In genomic region chr18:3015851-3016250, GRCh38 we compare ENCODE assay signal across 2 cellular contexts.
TF ChIP-seq lines count a peak whose summit lies in the region.

No MANE protein-coding gene starts in this region.

TF ChIP-seq in A549, 52 proteins besides CTCF, POLR2A, EP300 and RAD21:
- TF ChIP-seq CHD2 (IDR thresholded peaks at IDR 0.05; ENCODE audit: low read length, partially characterized antibody) = no peak
- TF ChIP-seq ZFP36 (IDR thresholded peaks at IDR 0.05; ENCODE audit: borderline replicate concordance, partially characterized antibody) = no peak
- TF ChIP-seq HMGXB4 (CRISPR knock-in tag; IDR thresholded peaks at IDR 0.05; ENCODE audit: borderline replicate concordance) = no peak
- no peak for TF ChIP-seq TFCP2L1 (CRISPR knock-in tag; IDR thresholded peaks at IDR 0.05)
- no peak for TF ChIP-seq POLR2AphosphoS2 (conservative IDR thresholded peaks at IDR 0.05; ENCODE audit: low read length)
- no peak for TF ChIP-seq ATOH8 (CRISPR knock-in tag; IDR thresholded peaks at IDR 0.05; ENCODE audit: low read depth)
- TF ChIP-seq ZNF302 (CRISPR knock-in tag; IDR thresholded peaks at IDR 0.05) = no peak
- no peak for TF ChIP-seq GATA3 (IDR thresholded peaks at IDR 0.05; ENCODE audit: borderline replicate concordance)
- TF ChIP-seq BHLHE40 (IDR thresholded peaks at IDR 0.05; ENCODE audit: low read depth, low read length) = no peak
- TF ChIP-seq E2F6 (IDR thresholded peaks at IDR 0.05; ENCODE audit: borderline replicate concordance, low read depth) = no peak
- TF ChIP-seq CHD4 (IDR thresholded peaks at IDR 0.05; ENCODE audit: borderline replicate concordance) = no peak

TF ChIP-seq in GM23338, 12 proteins besides CTCF, POLR2A, EP300 and RAD21:
- no peak for TF ChIP-seq EZH2 (IDR thresholded peaks at IDR 0.05; ENCODE audit: low read depth, unreplicated experiment)
- no peak for TF ChIP-seq REST (IDR thresholded peaks at IDR 0.05; ENCODE audit: unreplicated experiment)
